In the genomic region with DNA sequence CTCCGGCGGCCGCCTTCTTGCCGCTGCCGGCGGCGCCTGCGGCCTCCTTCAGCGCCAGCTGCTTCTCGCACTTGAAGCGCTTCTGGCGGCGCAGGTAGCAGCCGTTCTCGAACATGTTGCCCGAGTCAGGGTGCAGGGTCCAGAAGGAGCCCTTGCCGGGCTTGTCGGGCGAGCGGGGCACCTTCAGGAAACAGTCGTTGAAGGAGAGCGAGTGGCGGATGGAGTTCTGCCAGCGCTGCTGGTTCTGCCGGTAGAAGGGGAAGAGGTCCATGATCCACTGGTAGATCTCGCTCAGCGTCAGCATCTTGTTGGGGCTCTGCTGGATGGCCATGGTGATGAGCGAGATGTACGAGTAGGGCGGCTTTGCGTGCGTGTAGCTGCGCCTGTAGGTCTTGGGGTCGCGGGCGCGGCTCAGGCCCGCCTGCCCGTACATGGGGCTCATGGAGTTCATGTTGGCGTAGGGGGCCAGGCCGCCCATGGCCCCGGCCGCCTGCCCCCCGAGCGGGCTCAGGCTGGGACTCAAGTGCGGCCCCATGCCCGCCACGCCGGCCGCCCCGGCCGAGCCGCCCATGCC, we compare ENCODE assay signal across 11 cellular contexts. TPM values are rescaled to one million over a fixed set of nuclear protein-coding genes. Genes with fewer than 3 reads are reported as not detected.
DNase-seq lines count a peak whose midpoint lies in the region; ATAC-seq and TF ChIP-seq lines count a peak whose summit lies in the region.
"Had no signal": no experiment of that assay in that cellular context is flagged by ENCODE, and none has a peak within 500 bp of the region (broad histone marks: within the 10 kb centered on the region; RNA-seq: fewer than 3 reads in every experiment).

No MANE protein-coding gene starts in this region.

- TF ChIP-seq CTCF in left lung (IDR thresholded peaks at IDR 0.05), result no peak

- H3K27ac ChIP-seq in SJSA1 (no peak overlapping the region), left lung (peak overlapping the region; percentile 52 to 82)
- H3K27ac ChIP-seq: tibial nerve had no signal

- ATAC-seq in left lung (no peak), GM18505 (IDR thresholded peaks at IDR 0.05; ENCODE audit: unreplicated experiment) (no peak), HG03432 (IDR thresholded peaks at IDR 0.05; ENCODE audit: unreplicated experiment) (no peak)
- ATAC-seq: natural killer cell treated with Interleukin-12 subunit alpha and Interleukin-12 subunit beta and Interleukin-15 and Interleukin-18, amount 100 ng/mL, for 72 hours had no signal

- H3K36me3 ChIP-seq in SJSA1 (peaks cover 33% of the 10 kb centered on the region), left lung (no peaks in the 10 kb centered on the region), skeletal muscle satellite cell (ENCODE audit: insufficient read depth, low read length) (no peaks in the 10 kb centered on the region)
- H3K36me3 ChIP-seq: tibial nerve had no signal

- H3K4me3 ChIP-seq in SJSA1 (peak overlapping the region; percentile 72), left lung (peak overlapping the region; percentile 30 to 41), skeletal muscle satellite cell (ENCODE audit: low read length) (peak overlapping the region; percentile 50)

- intact Hi-C loops in left lung (cut with DNase I), result no loop called here

- H3K27me3 ChIP-seq in SJSA1 (replicated peaks) (peaks cover 3% of the 10 kb centered on the region; the same call in 1 of the 2 replicates), left lung (peaks cover 95 to 100% of the 10 kb centered on the region in 2 donors), skeletal muscle satellite cell (ENCODE audit: control insufficient read depth, insufficient read depth, low read length) (peaks cover 92% of the 10 kb centered on the region)

- H3K9me3 ChIP-seq in SJSA1 (replicated peaks) (0 out of 2 replicates have a peak, but pooled peaks cover 2% of the 10 kb centered on the region), left lung (no peaks in the 10 kb centered on the region), skeletal muscle satellite cell (replicated peaks; ENCODE audit: low read length) (peaks cover 4% of the 10 kb centered on the region)
- H3K9me3 ChIP-seq: tibial nerve had no signal

- H3K4me1 ChIP-seq in SJSA1 (replicated peaks) (peaks cover 29% of the 10 kb centered on the region), left lung (peaks cover 0 to 20% of the 10 kb centered on the region in 2 donors), skeletal muscle satellite cell (ENCODE audit: control insufficient read depth, insufficient read depth, low read length) (peaks cover 7% of the 10 kb centered on the region)

- H3K9ac ChIP-seq in skeletal muscle satellite cell (ENCODE audit: low read depth, low read length), result no peak overlapping the region

- H3K4me2 ChIP-seq in skeletal muscle satellite cell (ENCODE audit: low read length), result peak overlapping the region; percentile 63

- DNase-seq in NCI-H345 (lab: John Stamatoyannopoulos, UW), result peak; percentile 26
- no peak for DNase-seq in NCI-H345 treated with DMSO at 0.1 percent for 48 hours (lab: John Stamatoyannopoulos, UW; ENCODE audit: unreplicated experiment)
- DNase-seq in SJSA1 (ENCODE audit: low read depth in 1 of 2, low spot score in 2 of 2), result no peak
- DNase-seq in left lung, result peak in 1 of 2 donors; percentile 62
- no peak for DNase-seq in UCSD-AML1 (lab: John Stamatoyannopoulos, UW; ENCODE audit: unreplicated experiment)

- no peak for TF ChIP-seq POLR2A in GM18505 (IDR thresholded peaks at IDR 0.05; ENCODE audit: borderline replicate concordance, extremely low read depth, insufficient read depth, insufficient read length)

RNA-seq across cellular contexts. Expression of gene FOXA2, which starts 1.9 kb away (rescaled TPM):
- total RNA-seq in SJSA1 (2014; rRNA removed; shearing (Covaris generic)), result 12.8 and 14.0 TPM in 2 replicates
- total RNA-seq in left lung, result 10 to 100 TPM; 24.0 to 39.8 TPM
- not detected in 2 replicates for total RNA-seq in skeletal muscle satellite cell (2012; rRNA removed)
- total RNA-seq: A673; natural killer cell treated with Interleukin-12 subunit alpha and Interleukin-12 subunit beta and Interleukin-15 and Interleukin-18, amount 100 ng/mL, for 72 hours had no signal
